ENCODE assay signal across 8 cellular contexts in the genomic region with DNA sequence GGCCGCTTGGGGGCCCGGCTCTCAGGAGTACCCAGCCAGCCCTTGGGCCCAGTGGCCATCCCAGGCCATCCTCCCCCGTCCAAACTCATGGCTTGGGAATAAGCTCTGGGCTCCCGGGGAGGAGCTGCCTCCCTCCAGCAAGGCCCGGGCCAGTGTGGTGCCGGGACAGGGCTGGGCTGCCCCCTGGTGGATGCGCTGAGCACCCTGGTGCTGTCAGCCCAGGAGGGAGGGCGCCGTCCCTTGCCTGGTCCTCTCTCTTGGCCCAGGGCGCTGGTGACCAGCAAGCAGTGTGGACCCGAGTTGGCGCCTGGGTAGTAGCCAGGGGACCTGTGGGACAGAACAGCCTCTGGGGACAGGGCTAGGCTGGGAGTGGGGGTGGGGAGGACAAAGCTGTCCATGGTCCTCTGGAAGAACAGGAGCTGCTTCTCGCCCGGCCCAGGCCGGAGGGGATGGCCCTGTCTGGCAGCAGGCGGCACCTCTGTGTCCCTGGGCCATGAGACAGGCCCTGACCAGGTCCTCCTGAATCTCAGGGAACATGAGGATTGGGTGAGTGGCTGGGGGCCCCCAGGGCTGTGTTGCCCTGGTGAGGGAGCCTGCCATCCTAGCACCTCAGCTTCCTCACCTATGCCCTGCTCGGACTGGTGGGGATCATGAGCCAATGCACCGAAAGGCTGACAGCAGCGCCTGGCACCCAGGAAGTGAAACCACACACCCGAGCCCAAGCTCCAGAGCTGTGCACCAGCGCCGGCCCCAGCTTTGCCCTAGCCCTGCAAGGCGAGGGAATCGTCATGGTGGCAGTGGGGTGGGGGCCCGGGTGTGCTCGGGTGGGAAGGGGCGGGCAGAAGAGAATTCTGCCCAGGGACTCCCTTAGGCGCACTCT. TPM values are rescaled to one million over a fixed set of nuclear protein-coding genes. Genes with fewer than 3 reads are reported as not detected.
DNase-seq lines count a peak whose midpoint lies in the region; ATAC-seq, FAIRE-seq and TF ChIP-seq lines count a peak whose summit lies in the region.

No MANE protein-coding gene starts in this region.

- no peak overlapping the region for H3K4me2 ChIP-seq in hepatocyte

- FAIRE-seq in small intestine (lab: Jason Lieb, UNC) = no peak

- WGBS in hepatocyte (ENCODE audit: low lambda C conversion rate, missing lambda C conversion rate) = 65% methylated on average over 28 of the region's 28 CpGs
- 40 to 48% (median 40%) methylated on average over 26 to 28 of the region's 28 CpGs for whole genome bisulfite sequencing in small intestine, 3 donors

- DNase-seq in GF-D8 (lab: John Stamatoyannopoulos, UW) (peak; percentile 14), HL-60 (ENCODE audit: low read depth in 1 of 2, low spot score in 1 of 2) (peak in 1 of 2 experiments; percentile 70), T1000 (lab: John Stamatoyannopoulos, UW) (peak; percentile 72), ascending aorta (ENCODE audit: low spot score in 2 of 2) (peak; percentile 29 to 91), hepatocyte (ENCODE audit: low spot score) (peak; percentile 90), small intestine (peak; percentile 66)

- no peak for ATAC-seq in GM19463 (IDR thresholded peaks at IDR 0.05; ENCODE audit: unreplicated experiment)
- ATAC-seq in GM19328 (IDR thresholded peaks at IDR 0.05; ENCODE audit: unreplicated experiment) = no peak

- H3K4me3 ChIP-seq in HL-60 (replicated peaks; ENCODE audit: insufficient read depth, low read length) = no peak overlapping the region
- H3K4me3 ChIP-seq in ascending aorta = no peak overlapping the region
- no peak overlapping the region for H3K4me3 ChIP-seq in hepatocyte
- no peak overlapping the region for H3K4me3 ChIP-seq in small intestine (ENCODE audit: low read depth in 1 of 2, low read length in 2 of 2)

- H2AFZ ChIP-seq in hepatocyte = no peak overlapping the region

- H3K4me1 ChIP-seq in ascending aorta = peaks cover 10 to 11% of the 10 kb centered on the region in 2 donors
- H3K4me1 ChIP-seq in hepatocyte (ENCODE audit: insufficient read depth) = no peaks in the 10 kb centered on the region
- H3K4me1 ChIP-seq in small intestine (ENCODE audit: control insufficient read depth in 2 of 2, insufficient read depth in 1 of 2, low read depth in 1 of 2, low read length in 1 of 2) = no peaks in the 10 kb centered on the region

- no peak overlapping the region for H3K27ac ChIP-seq in HL-60 (replicated peaks)
- H3K27ac ChIP-seq in ascending aorta = peak overlapping the region; percentile 32 to 51
- no peak overlapping the region for H3K27ac ChIP-seq in hepatocyte
- no peak overlapping the region for H3K27ac ChIP-seq in small intestine (ENCODE audit: low read depth in 1 of 2, low read length in 1 of 2)

- H3K27me3 ChIP-seq in HL-60 (ENCODE audit: insufficient read depth, poor library complexity, severe bottlenecking) (no peaks in the 10 kb centered on the region), ascending aorta (no peaks in the 10 kb centered on the region), hepatocyte (no peaks in the 10 kb centered on the region), small intestine (ENCODE audit: control insufficient read depth in 2 of 2, insufficient read depth in 2 of 2, low read length in 2 of 2) (no peaks in the 10 kb centered on the region)

- H4K20me1 ChIP-seq in hepatocyte (ENCODE audit: insufficient read depth, poor library complexity, severe bottlenecking) = no peaks in the 10 kb centered on the region

- H3K36me3 ChIP-seq in ascending aorta (no peaks in the 10 kb centered on the region), hepatocyte (replicated peaks; ENCODE audit: insufficient read depth, low read depth) (no peaks in the 10 kb centered on the region), small intestine (ENCODE audit: control insufficient read depth in 2 of 2, insufficient read depth in 2 of 2, low read length in 2 of 2) (no peaks in the 10 kb centered on the region)

- H3K9me2 ChIP-seq in hepatocyte (replicated peaks; ENCODE audit: insufficient read depth) = no peaks in the 10 kb centered on the region

- no peaks in the 10 kb centered on the region for H3K79me2 ChIP-seq in hepatocyte

- peak; percentile 60 for TF ChIP-seq CTCF in HL-60 (IDR thresholded peaks at IDR 0.05; ENCODE audit: insufficient read depth, low read length)
- TF ChIP-seq CTCF in ascending aorta (IDR thresholded peaks at IDR 0.05) = peak; percentile 96 to 99 (median 99)
- TF ChIP-seq CTCF in hepatocyte (IDR thresholded peaks at IDR 0.05; ENCODE audit: poor library complexity) = peak; percentile 94

- intact Hi-C loops in ascending aorta (cut with DNase I) = loop anchor here (1.0 to 5.0 kb wide), 5 partner anchors 9 to 187 kb away; a partner anchor contains a TSS

- H3K9me3 ChIP-seq in ascending aorta (no peaks in the 10 kb centered on the region), hepatocyte (ENCODE audit: low read depth) (no peaks in the 10 kb centered on the region), small intestine (ENCODE audit: control insufficient read depth, low read depth) (no peaks in the 10 kb centered on the region)

RNA-seq across cellular contexts. Expression of a gene that starts 9.4 kb away (rescaled TPM):
- total RNA-seq in ascending aorta (18.4 TPM), hepatocyte (4.0 and 9.4 TPM in 2 replicates)
- polyA plus RNA-seq in hepatocyte (4.5 and 7.8 TPM in 2 replicates), small intestine (1 to 10 TPM; 1.1 to 4.3 (median 1.3) TPM)

RNA-seq across cellular contexts. Expression of a gene that starts 9.7 kb away (rescaled TPM):
- total RNA-seq in ascending aorta (61.3 TPM), hepatocyte (89.5 and 123 TPM in 2 replicates)
- polyA plus RNA-seq in hepatocyte (227 and 237 TPM in 2 replicates), small intestine (100 to 1,000 TPM in 1 of 3 donors, 10 to 100 TPM in 2; 70.0 to 106 (median 71.1) TPM)

RNA-seq across cellular contexts. Expression of a gene that starts 30.4 kb away (rescaled TPM):
- total RNA-seq in ascending aorta (26.1 TPM), hepatocyte (25.5 and 31.6 TPM in 2 replicates)
- polyA plus RNA-seq in hepatocyte (24.7 and 25.9 TPM in 2 replicates), small intestine (10 to 100 TPM; 11.9 to 21.3 (median 12.4) TPM)

Comparison
In these comparisons a context has a peak if more than half of its experiments do, and no peak if none do; other contexts are left out.
1. H3K27ac ChIP-seq: peak in ascending aorta (2 of 2); none in HL-60 (single experiment), hepatocyte (single experiment) and small intestine (0 of 2).
2. Peak in every context shown above with its lines, with median percentiles within 50 percentile points of each other: CTCF ChIP-seq.